In genomic region chr2:138217975-138218773, GRCh38 we compare ENCODE assay signal across 17 cellular contexts.
DNase-seq lines count a peak whose midpoint lies in the region; ATAC-seq, FAIRE-seq and TF ChIP-seq lines count a peak whose summit lies in the region.
"Had no signal": no experiment of that assay in that cellular context is flagged by ENCODE, and none has a peak within 500 bp of the region (broad histone marks: within the 10 kb centered on the region; RNA-seq: fewer than 3 reads in every experiment).

No MANE protein-coding gene starts in this region.

- no peak for TF ChIP-seq CTCF in right atrium auricular region (IDR thresholded peaks at IDR 0.05)

- H3K9me3 Mint-ChIP-seq in T-cell = peaks cover 0 to 7% (median 0%) of the 10 kb centered on the region in 3 donors
- H3K9me3 Mint-ChIP-seq: H9 had no signal

- no peak for DNase-seq in Right ventricle myocardium superior
- no peak for DNase-seq in right atrium auricular region (ENCODE audit: low spot score)
- no peak for DNase-seq in HTR-8/SVneo (ENCODE audit: insufficient read length, low spot score)
- DNase-seq in left cardiac atrium = no peak
- no peak for DNase-seq in urothelium cell line (ENCODE audit: low spot score)
- DNase-seq in NCI-H1436 treated with DMSO at 0.1 percent for 48 hours (lab: John Stamatoyannopoulos, UW) = no peak
- DNase-seq in T-cell = no peak
- DNase-seq: CD4-positive, alpha-beta memory T cell; DMS153; DMS79 treated with DMSO at 0.1 percent for 48 hours; EL; GOT3; H9 had no signal

- peak overlapping the region in 1 of 2 donors; percentile 57 for H3K27ac ChIP-seq in right atrium auricular region
- H3K27ac ChIP-seq: C4-2B had no signal

- ATAC-seq in Right ventricle myocardium superior (ENCODE audit: poor library complexity) (peak; percentile 43), left cardiac atrium (peak; percentile 74 to 83), T-cell (replicated peaks in 1 of 4) (no peak)

- H3K27me3 ChIP-seq in right atrium auricular region = no peaks in the 10 kb centered on the region

- H3K4me3 ChIP-seq in right atrium auricular region = no peak overlapping the region

- no peak overlapping the region for H3K27ac Mint-ChIP-seq in T-cell
- H3K27ac Mint-ChIP-seq: B cell; CD4-positive, alpha-beta memory T cell; H9 had no signal

- POLR2A ChIA-PET in T-cell (lab: Charles Lee) = interaction anchor here (0.6 to 0.7 kb wide), 2 partner anchors 36 to 79 kb away, joined by 3 to 6 read pairs; no protein-coding TSS in a partner anchor

- peaks cover 0 to 9% of the 10 kb centered on the region in 2 donors for H3K4me1 ChIP-seq in right atrium auricular region

- CTCF ChIA-PET in T-cell (lab: Charles Lee) = no interaction called here

- FAIRE-seq in HTR-8/SVneo (lab: Jason Lieb, UNC) = peak; percentile 13
- peak; percentile 9 for FAIRE-seq in urothelium cell line (lab: Jason Lieb, UNC)
- FAIRE-seq: G401.6, GM12891 had no signal

- intact Hi-C loops in Right ventricle myocardium superior (cut with DNase I) = no loop called here
- intact Hi-C loops in left cardiac atrium (cut with DNase I) = no loop called here

- H3K9me3 ChIP-seq in right atrium auricular region = no peaks in the 10 kb centered on the region

- H3K36me3 ChIP-seq in right atrium auricular region = no peaks in the 10 kb centered on the region

- H3K4me1 Mint-ChIP-seq in T-cell = no peaks in the 10 kb centered on the region
- H3K4me1 Mint-ChIP-seq: B cell; CD4-positive, alpha-beta memory T cell had no signal

- no peaks in the 10 kb centered on the region for H3K27me3 Mint-ChIP-seq in T-cell
- H3K27me3 Mint-ChIP-seq: B cell; CD4-positive, alpha-beta memory T cell had no signal

- no peaks in the 10 kb centered on the region for H3K36me3 Mint-ChIP-seq in T-cell
- H3K36me3 Mint-ChIP-seq: CD4-positive, alpha-beta memory T cell had no signal

- H3K4me3 Mint-ChIP-seq in T-cell = no peak overlapping the region
- H3K4me3 Mint-ChIP-seq: B cell; CD4-positive, alpha-beta memory T cell; H9 had no signal

Comparison
In these comparisons a context has a peak if more than half of its experiments do, and no peak if none do; other contexts are left out.
1. ATAC-seq: peak in Right ventricle myocardium superior (single experiment) and left cardiac atrium (2 of 2); none in T-cell (0 of 4).